19 cellular contexts compared by ENCODE assay signal in genomic region chr7:126185959-126186580, GRCh38.
DNase-seq lines count a peak whose midpoint lies in the region; ATAC-seq and TF ChIP-seq lines count a peak whose summit lies in the region.
"Had no signal": no experiment of that assay in that cellular context is flagged by ENCODE, and none has a peak within 500 bp of the region (broad histone marks: within the 10 kb centered on the region; RNA-seq: fewer than 3 reads in every experiment).

No MANE protein-coding gene starts in this region.

- no peaks in the 10 kb centered on the region for H3K9me3 ChIP-seq in MG63
- H3K9me3 ChIP-seq: Caco-2, HAP-1 had no signal

- POLR2A ChIA-PET in WTC11 (lab: Charles Lee): no interaction called here

- no peaks in the 10 kb centered on the region for H3K36me3 Mint-ChIP-seq in WTC11

- H3K4me3 Mint-ChIP-seq in WTC11: no peak overlapping the region
- H3K4me3 Mint-ChIP-seq: T-helper 1 cell treated with Interleukin-12 subunit alpha and Interleukin-12 subunit beta and Interleukin-4 antibody, amounts not matched to agents 30 μg/mL and 1 μg/mL, for 36 hours had no signal

- CTCF ChIA-PET in WTC11 (lab: Charles Lee): no interaction called here

- H3K27me3 Mint-ChIP-seq in WTC11 (ENCODE audit: low read depth): no peaks in the 10 kb centered on the region

- H3K9me3 Mint-ChIP-seq in WTC11: peaks cover 5% of the 10 kb centered on the region

- no peak for TF ChIP-seq CTCF in WTC11 (IDR thresholded peaks at IDR 0.05)

- peaks cover 25% of the 10 kb centered on the region for H3K4me1 Mint-ChIP-seq in WTC11

- DNase-seq in ELF-1 (ENCODE audit: low read depth, low spot score): peak; percentile 90
- DNase-seq in MG63: peak; percentile 38
- peak; percentile 47 for DNase-seq in WTC11 (ENCODE audit: low spot score)
- peak; percentile 7 for DNase-seq in iPS-NIHi11 (ENCODE audit: low spot score)
- no peak for DNase-seq in foreskin melanocyte
- no peak for DNase-seq in cerebellar nuclear complex (lab: John Stamatoyannopoulos, UW)
- no peak for DNase-seq in activated CD4-positive, alpha-beta T cell treated with anti-CD3 and anti-CD28 coated beads, Interleukin-2, amount 50 U/mL, for 4 hours
- DNase-seq in NCI-H1105 (lab: John Stamatoyannopoulos, UW): no peak
- DNase-seq: activated CD4-positive, alpha-beta T cell treated with anti-CD3 and anti-CD28 coated beads for 1 hour; activated gamma-delta T cell; left colon; NK-92 treated with Interleukin-12 subunit alpha and Interleukin-12 subunit beta, amount 100 ng/mL, for 24 hours; sigmoid colon; stimulated activated CD4-positive, alpha-beta T cell treated with anti-CD3 and anti-CD28 coated beads, Interleukin-2, amount 100 ng/mL, for 48 hours had no signal

- ATAC-seq in WTC11: peak; percentile 95
- ATAC-seq: GM12878, left colon had no signal

- H3K36me3 ChIP-seq in MG63: no peaks in the 10 kb centered on the region
- H3K36me3 ChIP-seq: esophagus muscularis mucosa, HAP-1, sigmoid colon had no signal

- no peak overlapping the region for H3K4me3 ChIP-seq in MG63
- H3K4me3 ChIP-seq: esophagus muscularis mucosa, GM12878, HAP-1, sigmoid colon had no signal

- H3K27ac Mint-ChIP-seq in WTC11: peak overlapping the region; percentile 64
- H3K27ac Mint-ChIP-seq: T-helper 1 cell treated with Interleukin-12 subunit alpha and Interleukin-12 subunit beta and Interleukin-4 antibody, amounts not matched to agents 30 μg/mL and 1 μg/mL, for 36 hours had no signal

- no peaks in the 10 kb centered on the region for H3K27me3 ChIP-seq in MG63
- H3K27me3 ChIP-seq: esophagus muscularis mucosa, sigmoid colon had no signal

TF ChIP-seq in WTC11, 78 proteins besides CTCF, POLR2A, EP300 and RAD21:
- TF ChIP-seq RELA (CRISPR knock-in tag; IDR thresholded peaks at IDR 0.05; ENCODE audit: borderline replicate concordance): no peak
- TF ChIP-seq TP53 (CRISPR knock-in tag; IDR thresholded peaks at IDR 0.05): no peak
- TF ChIP-seq SP1 (CRISPR knock-in tag; conservative IDR thresholded peaks at IDR 0.05): no peak
- TF ChIP-seq CBFB (CRISPR knock-in tag; IDR thresholded peaks at IDR 0.05; ENCODE audit: low read depth): no peak
- TF ChIP-seq ATF2 (CRISPR knock-in tag; IDR thresholded peaks at IDR 0.05; ENCODE audit: borderline replicate concordance, low read depth): no peak
- no peak for TF ChIP-seq ZMAT4 (CRISPR knock-in tag; IDR thresholded peaks at IDR 0.05)
- no peak for TF ChIP-seq ZNF281 (CRISPR knock-in tag; IDR thresholded peaks at IDR 0.05)
- no peak for TF ChIP-seq E2F4 (CRISPR knock-in tag; IDR thresholded peaks at IDR 0.05; ENCODE audit: borderline replicate concordance, low read depth)
- no peak for TF ChIP-seq NR1H2 (CRISPR knock-in tag; IDR thresholded peaks at IDR 0.05)
- TF ChIP-seq IRF1 (CRISPR knock-in tag; IDR thresholded peaks at IDR 0.05): no peak
- TF ChIP-seq FOXK1 (CRISPR knock-in tag; IDR thresholded peaks at IDR 0.05): no peak
- no peak for TF ChIP-seq ZNF317 (CRISPR knock-in tag; IDR thresholded peaks at IDR 0.05; ENCODE audit: borderline replicate concordance, low read depth)
- no peak for TF ChIP-seq ELF4 (CRISPR knock-in tag; IDR thresholded peaks at IDR 0.05; ENCODE audit: low read depth)
- TF ChIP-seq FOXP1 (CRISPR knock-in tag; IDR thresholded peaks at IDR 0.05; ENCODE audit: borderline replicate concordance): no peak
- no peak for TF ChIP-seq E2F1 (CRISPR knock-in tag; IDR thresholded peaks at IDR 0.05)

Comparison
In these comparisons a context has a peak if more than half of its experiments do, and no peak if none do; other contexts are left out.
1. DNase-seq: peak in ELF-1 (single experiment), MG63 (single experiment), WTC11 (single experiment) and iPS-NIHi11 (single experiment); none in foreskin melanocyte (single experiment), cerebellar nuclear complex (0 of 2), activated CD4-positive, alpha-beta T cell treated with anti-CD3 and anti-CD28 coated beads, Interleukin-2, amount 50 U/mL, for 4 hours (0 of 2) and NCI-H1105 (single experiment).